In genomic region chr2:37657471-37657870, GRCh38 we compare ENCODE assay signal across 11 cellular contexts. TPM values are rescaled to one million over a fixed set of nuclear protein-coding genes. Genes with fewer than 3 reads are reported as not detected.
DNase-seq lines count a peak whose midpoint lies in the region; ATAC-seq, FAIRE-seq and TF ChIP-seq lines count a peak whose summit lies in the region.
"Had no signal": no experiment of that assay in that cellular context is flagged by ENCODE, and none has a peak within 500 bp of the region (broad histone marks: within the 10 kb centered on the region; RNA-seq: fewer than 3 reads in every experiment).

No MANE protein-coding gene starts in this region.

- intact Hi-C loops in breast epithelium (cut with DNase I; ENCODE audit: low total_unique reads), result no loop called here
- intact Hi-C loops in naive thymus-derived CD4-positive, alpha-beta T cell (cut with micrococcal nuclease), result no loop called here

- H3K9me3 Mint-ChIP-seq in naive thymus-derived CD4-positive, alpha-beta T cell, result peaks cover 0 to 4% (median 0%) of the 10 kb centered on the region in 11 donors
- H3K9me3 Mint-ChIP-seq: activated naive CD4-positive, alpha-beta T cell treated with anti-CD3 and anti-CD28 coated beads for 36 hours; stimulated activated naive CD8-positive, alpha-beta T cell treated with anti-CD3 and anti-CD28 coated beads, Interleukin-15, amount 100 ng/mL, for 72 hours had no signal

- H3K9me3 ChIP-seq in A549 (no peaks in the 10 kb centered on the region), HUES48 (ENCODE audit: control insufficient read depth, insufficient read depth, low read length) (no peaks in the 10 kb centered on the region), breast epithelium (no peaks in the 10 kb centered on the region)
- no peaks in the 10 kb centered on the region for H3K9me3 ChIP-seq in naive thymus-derived CD4-positive, alpha-beta T cell (ENCODE audit: control insufficient read depth in 2 of 3, low read length in 3 of 3)

- TF ChIP-seq RAD21 in A549 (conservative IDR thresholded peaks at IDR 0.05 in 1 of 2, IDR thresholded peaks at IDR 0.05 in 1 of 2), result no peak

- POLR2A ChIA-PET in A549 (lab: Yijun Ruan, JAX), result interaction anchor here (0.6 kb wide), 1 partner anchor 95 kb away, joined by 3 read pairs; no protein-coding TSS in a partner anchor
- POLR2A ChIA-PET in naive thymus-derived CD4-positive, alpha-beta T cell (lab: Charles Lee), result interaction anchor here (0.9 to 1.1 kb wide), 2 partner anchors 10 to 59 kb away, joined by 5 read pairs; no protein-coding TSS in a partner anchor

- TF ChIP-seq CTCF in A549 (IDR thresholded peaks at IDR 0.05) (no peak), breast epithelium (IDR thresholded peaks at IDR 0.05) (no peak)

- ATAC-seq in A549 (no peak), GM21786 (IDR thresholded peaks at IDR 0.05; ENCODE audit: unreplicated experiment) (no peak)
- ATAC-seq in naive thymus-derived CD4-positive, alpha-beta T cell, result no peak
- ATAC-seq: stimulated activated naive CD8-positive, alpha-beta T cell treated with anti-CD3 and anti-CD28 coated beads, Interleukin-15, amount 100 ng/mL, for 72 hours had no signal

- no peaks in the 10 kb centered on the region for H3K27me3 Mint-ChIP-seq in naive thymus-derived CD4-positive, alpha-beta T cell
- H3K27me3 Mint-ChIP-seq: stimulated activated naive CD8-positive, alpha-beta T cell treated with anti-CD3 and anti-CD28 coated beads, Interleukin-15, amount 100 ng/mL, for 72 hours had no signal

- TF ChIP-seq POLR2A in A549 (IDR thresholded peaks at IDR 0.05; ENCODE audit: low read length) (no peak), breast epithelium (IDR thresholded peaks at IDR 0.05) (no peak)

- H3K4me1 Mint-ChIP-seq in naive thymus-derived CD4-positive, alpha-beta T cell, result peaks cover 54 to 97% (median 91%) of the 10 kb centered on the region in 7 donors

- H3K27ac Mint-ChIP-seq in naive thymus-derived CD4-positive, alpha-beta T cell, result peak overlapping the region in 6 of 9 donors; percentile 33 to 92 (median 76)

- H3K4me1 ChIP-seq in A549 (peaks cover 81% of the 10 kb centered on the region), HUES48 (ENCODE audit: control insufficient read depth, insufficient read depth, low read length) (peaks cover 77% of the 10 kb centered on the region), breast epithelium (peaks cover 0 to 6% of the 10 kb centered on the region in 2 donors)
- peaks cover 41 to 73% of the 10 kb centered on the region in 2 donors for H3K4me1 ChIP-seq in naive thymus-derived CD4-positive, alpha-beta T cell (ENCODE audit: control insufficient read depth in 2 of 2, insufficient read depth in 2 of 2, low read length in 2 of 2)

- peaks cover 0 to 24% (median 4%) of the 10 kb centered on the region in 5 donors for H3K36me3 Mint-ChIP-seq in naive thymus-derived CD4-positive, alpha-beta T cell

- FAIRE-seq in A549 (lab: Jason Lieb, UNC), result no peak
- FAIRE-seq: keratinocyte had no signal

- WGBS in A549 (ENCODE audit: missing lambda C conversion rate), result 97% methylated on average over 4 of the region's 4 CpGs

- H3K4me3 ChIP-seq in A549 (no peak overlapping the region), HUES48 (ENCODE audit: low read depth, low read length) (peak overlapping the region; percentile 40), breast epithelium (no peak overlapping the region)
- no peak overlapping the region for H3K4me3 ChIP-seq in naive thymus-derived CD4-positive, alpha-beta T cell (ENCODE audit: low read length)

- peak overlapping the region; percentile 46; the same call in 1 of the 2 replicates for H3K9ac ChIP-seq in HUES48 (ENCODE audit: low read depth, low read length)

- H3K4me3 Mint-ChIP-seq in naive thymus-derived CD4-positive, alpha-beta T cell, result peak overlapping the region in 4 of 10 donors; percentile 33 to 71 (median 49)

- DNase-seq in A549 (ENCODE audit: low read depth in 1 of 2, low spot score in 1 of 2) (no peak), breast epithelium (ENCODE audit: low spot score in 2 of 2) (no peak), NCI-H524 (lab: John Stamatoyannopoulos, UW) (no peak), cerebellum (ENCODE audit: low spot score) (no peak), NK-92 (lab: John Stamatoyannopoulos, UW; ENCODE audit: unreplicated experiment) (no peak)
- no peak for DNase-seq in naive thymus-derived CD4-positive, alpha-beta T cell
- DNase-seq: activated naive CD4-positive, alpha-beta T cell treated with anti-CD3 and anti-CD28 coated beads for 36 hours; stimulated activated naive CD8-positive, alpha-beta T cell treated with anti-CD3 and anti-CD28 coated beads, Interleukin-15, amount 100 ng/mL, for 72 hours had no signal

- H3K27me3 ChIP-seq in HUES48 (ENCODE audit: control insufficient read depth, insufficient read depth, low read length), result peaks cover 7% of the 10 kb centered on the region; the same call in 1 of the 2 replicates
- no peaks in the 10 kb centered on the region for H3K27me3 ChIP-seq in breast epithelium
- no peaks in the 10 kb centered on the region for H3K27me3 ChIP-seq in naive thymus-derived CD4-positive, alpha-beta T cell (ENCODE audit: control insufficient read depth in 2 of 2, insufficient read depth in 2 of 2, low read length in 2 of 2)

- no peak for TF ChIP-seq EP300 in A549 (IDR thresholded peaks at IDR 0.05)

- H3K4me2 ChIP-seq in A549, result 0 out of 3 replicates have a peak overlapping the region, but pooled peaks have one; percentile 3

- CTCF ChIA-PET in A549 (lab: Yijun Ruan, JAX), result interaction anchor here (1.3 to 4.7 kb wide), 5 partner anchors 8 to 243 kb away, joined by 3 to 21 read pairs (median 12); no protein-coding TSS in a partner anchor
- CTCF ChIA-PET in naive thymus-derived CD4-positive, alpha-beta T cell (lab: Charles Lee), result interaction anchor here (0.6 to 1.5 kb wide), 2 partner anchors 13 to 70 kb away, joined by 3 to 5 read pairs; no protein-coding TSS in a partner anchor

- H3K27ac ChIP-seq in A549 (peak overlapping the region in 1 of 2 experiments; percentile 22; a peak in 2 of 6 replicates), HUES48 (ENCODE audit: low read depth, low read length) (peak overlapping the region; percentile 91), breast epithelium (peak overlapping the region; percentile 55 to 68)
- no peak overlapping the region for H3K27ac ChIP-seq in naive thymus-derived CD4-positive, alpha-beta T cell (ENCODE audit: low read depth, low read length)

- H3K36me3 ChIP-seq in HUES48 (ENCODE audit: control insufficient read depth, insufficient read depth, low read length), result no peaks in the 10 kb centered on the region
- H3K36me3 ChIP-seq in breast epithelium, result no peaks in the 10 kb centered on the region
- H3K36me3 ChIP-seq in naive thymus-derived CD4-positive, alpha-beta T cell (ENCODE audit: control insufficient read depth in 2 of 3, insufficient read depth in 3 of 3, low read length in 3 of 3), result no peaks in the 10 kb centered on the region

TF ChIP-seq in A549, 52 proteins besides CTCF, POLR2A, EP300 and RAD21:
- TF ChIP-seq FOSL2 (IDR thresholded peaks at IDR 0.05), result no peak
- no peak for TF ChIP-seq FOSL2 (CRISPR knock-in tag; IDR thresholded peaks at IDR 0.05)
- TF ChIP-seq PHF8 (IDR thresholded peaks at IDR 0.05; ENCODE audit: borderline replicate concordance, low read depth), result no peak
- TF ChIP-seq USF2 (IDR thresholded peaks at IDR 0.05), result no peak
- TF ChIP-seq HOXB13 (CRISPR knock-in tag; IDR thresholded peaks at IDR 0.05; ENCODE audit: low read depth), result no peak
- no peak for TF ChIP-seq CEBPB (IDR thresholded peaks at IDR 0.05)
- TF ChIP-seq RARB (CRISPR knock-in tag; IDR thresholded peaks at IDR 0.05), result no peak
- TF ChIP-seq MYC (IDR thresholded peaks at IDR 0.05; ENCODE audit: borderline replicate concordance, low read length), result no peak
- TF ChIP-seq ZFP36 (IDR thresholded peaks at IDR 0.05; ENCODE audit: borderline replicate concordance, partially characterized antibody), result no peak
- TF ChIP-seq BHLHE40 (IDR thresholded peaks at IDR 0.05; ENCODE audit: low read depth, low read length), result no peak
- TF ChIP-seq RFX5 (IDR thresholded peaks at IDR 0.05), result no peak
- TF ChIP-seq EHF (CRISPR knock-in tag; IDR thresholded peaks at IDR 0.05), result no peak
- no peak for TF ChIP-seq ZNF302 (CRISPR knock-in tag; IDR thresholded peaks at IDR 0.05)

RNA-seq across cellular contexts. Expression of gene CDC42EP3, which starts 14.0 kb away (rescaled TPM):
- polyA plus RNA-seq in A549 (2011; rRNA removed) (39.1 and 41.1 TPM in 2 replicates), A549 (2017; fragmentation: RNase III; extraction: RNeasy Plus Mini Kit Qiagen cat#74134 plus additional on column Dnase treatment) (23.8 to 29.5 TPM (median 23.8 TPM) in 3 replicates)
- polyA plus RNA-seq in A549 (2012; cell fraction: cytosol; rRNA removed), result 22.2 and 27.3 TPM in 2 replicates
- polyA plus RNA-seq in A549 (2012; cell fraction: nucleus; rRNA removed), result 16.9 and 21.6 TPM in 2 replicates
- 39.1 and 46.5 TPM in 2 replicates for polyA minus RNA-seq in A549 (2011; rRNA and poly(A)+ RNA removed)
- total RNA-seq in breast epithelium (10 to 100 TPM; 19.5 to 35.7 (median 35.7) TPM), cerebellum (14.7 TPM)
- 10 to 100 TPM; 15.9 to 96.3 (median 17.7) TPM for total RNA-seq in naive thymus-derived CD4-positive, alpha-beta T cell
- 10 to 100 TPM; 26.7 to 29.2 TPM for polyA plus RNA-seq in naive thymus-derived CD4-positive, alpha-beta T cell
